In genomic region chr19:17767559-17767958, GRCh38 we compare ENCODE assay signal across 27 cellular contexts. TPM values are rescaled to one million over a fixed set of nuclear protein-coding genes. Genes with fewer than 3 reads are reported as not detected.
"Had no signal": no experiment of that assay in that cellular context is flagged by ENCODE, and none has a peak within 500 bp of the region (broad histone marks: within the 10 kb centered on the region; RNA-seq: fewer than 3 reads in every experiment).

No MANE protein-coding gene starts in this region.

- H3K4me1 ChIP-seq: prostate gland had no signal

- ATAC-seq: activated naive CD8-positive, alpha-beta T cell treated with anti-CD3 and anti-CD28 coated beads, Interleukin-2, amount 50 U/mL, for 24 hours; effector memory CD8-positive, alpha-beta T cell; natural killer cell had no signal

- DNase-seq: activated CD4-positive, alpha-beta memory T cell treated with anti-CD3 and anti-CD28 coated beads, Interleukin-2, amount 10 ng/mL, durations not matched to agents 7 days and 5 days; activated CD4-positive, alpha-beta T cell treated with anti-CD3 and anti-CD28 coated beads for 48 hours; activated gamma-delta T cell; activated naive CD4-positive, alpha-beta T cell treated with anti-CD3 and anti-CD28 coated beads, Interleukin-2, amount 50 U/mL, for 16 hours; activated naive CD8-positive, alpha-beta T cell treated with anti-CD3 and anti-CD28 coated beads, Interleukin-2, amount 50 U/mL, for 24 hours; activated T-cell treated with anti-CD3 and anti-CD28 coated beads for 4 hours; aorta; brain microvascular endothelial cell; central memory CD4-positive, alpha-beta T cell; effector memory CD8-positive, alpha-beta T cell; hypothalamus; left ventricle myocardium superior; mammary epithelial cell; natural killer cell; spleen; stimulated activated CD4-positive, alpha-beta T cell treated with anti-CD3 and anti-CD28 coated beads, Interleukin-4, amount 100 ng/mL, for 1 hour; stimulated activated naive CD4-positive, alpha-beta T cell treated with Interleukin-2 at 50 U/mL for 16 hours; T-helper 1 cell; T-helper 9 cell; tibial artery had no signal

- H3K4me3 Mint-ChIP-seq: activated CD4-positive, alpha-beta memory T cell treated with anti-CD3 and anti-CD28 coated beads, Interleukin-2, amount 10 ng/mL, durations not matched to agents 7 days and 5 days; activated naive CD8-positive, alpha-beta T cell treated with anti-CD3 and anti-CD28 coated beads, Interleukin-2, amount 50 U/mL, for 24 hours; activated T-helper 1 cell treated with anti-CD3 and anti-CD28 coated beads, Interleukin-12 subunit alpha, Interleukin-12 subunit beta, Interleukin-2, Interleukin-4 antibody, amounts not matched to agents 30 ng/mL and 10 ng/mL and 1 ng/mL, durations not matched to agents 14 hours and 24 hours and 36 hours; effector memory CD8-positive, alpha-beta T cell; mesothelial cell of epicardium; natural killer cell had no signal

- H3K4me3 ChIP-seq: esophagus muscularis mucosa, prostate gland, right atrium auricular region, spleen, tibial artery had no signal

- FAIRE-seq: colon, frontal cortex had no signal

- H3K27me3 Mint-ChIP-seq: activated CD4-positive, alpha-beta memory T cell treated with anti-CD3 and anti-CD28 coated beads, Interleukin-2, amount 10 ng/mL, durations not matched to agents 7 days and 5 days; activated naive CD8-positive, alpha-beta T cell treated with anti-CD3 and anti-CD28 coated beads, Interleukin-2, amount 50 U/mL, for 24 hours; effector memory CD8-positive, alpha-beta T cell had no signal

- H3K9me3 ChIP-seq: esophagus muscularis mucosa, prostate gland, right atrium auricular region, spleen, tibial artery had no signal

- H3K27ac ChIP-seq: brain microvascular endothelial cell, esophagus muscularis mucosa, prostate gland, right atrium auricular region, tibial artery had no signal

- H3K9me3 Mint-ChIP-seq: activated CD4-positive, alpha-beta memory T cell treated with anti-CD3 and anti-CD28 coated beads, Interleukin-2, amount 10 ng/mL, durations not matched to agents 7 days and 5 days; activated naive CD8-positive, alpha-beta T cell treated with anti-CD3 and anti-CD28 coated beads, Interleukin-2, amount 50 U/mL, for 24 hours; activated T-helper 1 cell treated with anti-CD3 and anti-CD28 coated beads, Interleukin-12 subunit alpha, Interleukin-12 subunit beta, Interleukin-2, Interleukin-4 antibody, amounts not matched to agents 30 ng/mL and 10 ng/mL and 1 ng/mL, durations not matched to agents 14 hours and 24 hours and 36 hours; effector memory CD8-positive, alpha-beta T cell; mesothelial cell of epicardium; natural killer cell had no signal

- H3K27ac Mint-ChIP-seq: activated CD4-positive, alpha-beta memory T cell treated with anti-CD3 and anti-CD28 coated beads, Interleukin-2, amount 10 ng/mL, durations not matched to agents 7 days and 5 days; activated naive CD8-positive, alpha-beta T cell treated with anti-CD3 and anti-CD28 coated beads, Interleukin-2, amount 50 U/mL, for 24 hours; activated T-helper 1 cell treated with anti-CD3 and anti-CD28 coated beads, Interleukin-12 subunit alpha, Interleukin-12 subunit beta, Interleukin-2, Interleukin-4 antibody, amounts not matched to agents 30 ng/mL and 10 ng/mL and 1 ng/mL, durations not matched to agents 14 hours and 24 hours and 36 hours; mesothelial cell of epicardium; natural killer cell had no signal

- H3K36me3 Mint-ChIP-seq: mesothelial cell of epicardium, natural killer cell had no signal

RNA-seq across cellular contexts. Expression of gene INSL3, which starts 53.8 kb away (rescaled TPM):
- polyA plus RNA-seq: aorta, mammary epithelial cell had no signal
